In genomic region chr6:110518281-110518623, GRCh38 we compare ENCODE assay signal across 10 cellular contexts. TPM values are rescaled to one million over a fixed set of nuclear protein-coding genes. Genes with fewer than 3 reads are reported as not detected.
A peak's percentile ranks its signal among the peaks of the same experiment; 100 is the strongest.
DNase-seq lines count a peak whose midpoint lies in the region; ATAC-seq and TF ChIP-seq lines count a peak whose summit lies in the region.
"Had no signal": no experiment of that assay in that cellular context is flagged by ENCODE, and none has a peak within 500 bp of the region (broad histone marks: within the 10 kb centered on the region; RNA-seq: fewer than 3 reads in every experiment).

No MANE protein-coding gene starts in this region.

- H3K4me1 ChIP-seq in GM23338 (ENCODE audit: insufficient read depth) (peaks cover 9% of the 10 kb centered on the region; the same call in 1 of the 2 replicates), hepatocyte (ENCODE audit: insufficient read depth) (peaks cover 13% of the 10 kb centered on the region)

- no peaks in the 10 kb centered on the region for H3K36me3 ChIP-seq in GM23338 (ENCODE audit: insufficient read depth)
- no peaks in the 10 kb centered on the region for H3K36me3 ChIP-seq in hepatocyte (replicated peaks; ENCODE audit: insufficient read depth, low read depth)
- H3K36me3 ChIP-seq: ovary had no signal

- peak; percentile 48 for DNase-seq in AG08395 (ENCODE audit: low spot score)
- peak; percentile 69 for DNase-seq in GM23338 (ENCODE audit: low spot score)
- peak; percentile 11 for DNase-seq in SKM-1 treated with dmso at 0.1 percent for 144 hours (lab: John Stamatoyannopoulos, UW; ENCODE audit: unreplicated experiment)
- no peak for DNase-seq in hepatocyte (ENCODE audit: low spot score)
- no peak for DNase-seq in NK-92 treated with Interleukin-12 subunit alpha and Interleukin-12 subunit beta, amount 100 ng/mL, for 24 hours (lab: John Stamatoyannopoulos, UW)
- no peak for DNase-seq in activated CD4-positive, alpha-beta T cell treated with anti-CD3 and anti-CD28 coated beads for 1 hour
- DNase-seq: ovary, T-helper 2 cell had no signal

- H3K4me3 ChIP-seq in GM23338: no peak overlapping the region
- H3K4me3 ChIP-seq in hepatocyte: no peak overlapping the region
- H3K4me3 ChIP-seq: ovary had no signal

- H3K27me3 ChIP-seq in GM23338 (ENCODE audit: insufficient read depth): no peaks in the 10 kb centered on the region
- H3K27me3 ChIP-seq in hepatocyte: no peaks in the 10 kb centered on the region
- H3K27me3 ChIP-seq: ovary had no signal

- no peak overlapping the region for H3K27ac Mint-ChIP-seq in GM23338

- H3K9me2 ChIP-seq in GM23338 (ENCODE audit: insufficient read depth): no peaks in the 10 kb centered on the region
- H3K9me2 ChIP-seq in hepatocyte (replicated peaks; ENCODE audit: insufficient read depth): no peaks in the 10 kb centered on the region

- 3% methylated on average over 1 of the region's 1 CpG for WGBS in hepatocyte (ENCODE audit: low lambda C conversion rate, missing lambda C conversion rate)

- peak; percentile 83 for ATAC-seq in GM23338
- no peak for ATAC-seq in GM21723 (IDR thresholded peaks at IDR 0.05; ENCODE audit: unreplicated experiment)
- no peak for ATAC-seq in HG02938 (IDR thresholded peaks at IDR 0.05; ENCODE audit: unreplicated experiment)

- TF ChIP-seq CTCF in GM23338 (conservative IDR thresholded peaks at IDR 0.05; ENCODE audit: low read depth in 2 of 2) (peak; percentile 49 to 60), hepatocyte (IDR thresholded peaks at IDR 0.05; ENCODE audit: poor library complexity) (peak; percentile 32)

- no peak overlapping the region for H3K4me3 Mint-ChIP-seq in GM23338

- no peaks in the 10 kb centered on the region for H3K79me2 ChIP-seq in GM23338 (replicated peaks; ENCODE audit: insufficient read depth)
- no peaks in the 10 kb centered on the region for H3K79me2 ChIP-seq in hepatocyte

- H2AFZ ChIP-seq in GM23338: 0 out of 2 replicates have a peak overlapping the region, but pooled peaks have one; percentile 3
- H2AFZ ChIP-seq in hepatocyte: no peak overlapping the region

- H3K27me3 Mint-ChIP-seq in GM23338 (ENCODE audit: insufficient read depth, low read depth, poor library complexity): no peaks in the 10 kb centered on the region

- H3K4me2 ChIP-seq in GM23338: no peak overlapping the region
- H3K4me2 ChIP-seq in hepatocyte: no peak overlapping the region

- no peaks in the 10 kb centered on the region for H3F3A ChIP-seq in GM23338 (replicated peaks; ENCODE audit: low read depth)

- no peaks in the 10 kb centered on the region for H3K9me3 Mint-ChIP-seq in GM23338

- H4K20me1 ChIP-seq in GM23338 (replicated peaks; ENCODE audit: insufficient read depth): no peaks in the 10 kb centered on the region
- no peaks in the 10 kb centered on the region for H4K20me1 ChIP-seq in hepatocyte (ENCODE audit: insufficient read depth, poor library complexity, severe bottlenecking)

- no peaks in the 10 kb centered on the region for H3K9me3 ChIP-seq in hepatocyte (ENCODE audit: low read depth)
- H3K9me3 ChIP-seq: ovary had no signal

- no peaks in the 10 kb centered on the region for H3K36me3 Mint-ChIP-seq in GM23338 (ENCODE audit: low read depth)

- peaks cover 25% of the 10 kb centered on the region for H3K4me1 Mint-ChIP-seq in GM23338

- H3K27ac ChIP-seq in GM23338 (ENCODE audit: low read depth) (no peak overlapping the region), hepatocyte (no peak overlapping the region)
- H3K27ac ChIP-seq: ovary had no signal

TF ChIP-seq in GM23338, 12 proteins besides CTCF, POLR2A, EP300 and RAD21:
- TF ChIP-seq CREB1 (CRISPR knock-in tag; IDR thresholded peaks at IDR 0.05; ENCODE audit: low read depth) (no peak), JUNB (IDR thresholded peaks at IDR 0.05; ENCODE audit: unreplicated experiment) (no peak), ETS1 (IDR thresholded peaks at IDR 0.05) (no peak), EZH2 (IDR thresholded peaks at IDR 0.05; ENCODE audit: low read depth, unreplicated experiment) (no peak), ZNF462 (CRISPR knock-in tag; IDR thresholded peaks at IDR 0.05) (no peak), POLR2AphosphoS5 (IDR thresholded peaks at IDR 0.05; ENCODE audit: low read depth) (no peak)
TF ChIP-seq in GM23338: peak in this region for 0.

RNA-seq across cellular contexts. Expression of gene SLC22A16, which starts 41.8 kb away (rescaled TPM):
- 0.42 TPM in 1 of 2 replicates, not detected in the other for total RNA-seq in GM23338 (2014; rRNA removed; shearing (Covaris generic))
- polyA plus RNA-seq in GM23338 (2016; fragmentation: Nextera tagmentation; extraction: Ambion mirVana): 0.24 and 0.37 TPM in 2 replicates
- not detected in 2 replicates for total RNA-seq in hepatocyte
- polyA plus RNA-seq in hepatocyte: not detected in 2 replicates

Comparison
In these comparisons a context has a peak if more than half of its experiments do, and no peak if none do; other contexts are left out.
1. DNase-seq: peak in AG08395 (single experiment), GM23338 (single experiment) and SKM-1 treated with dmso at 0.1 percent for 144 hours (single experiment); none in hepatocyte (single experiment), NK-92 treated with Interleukin-12 subunit alpha and Interleukin-12 subunit beta, amount 100 ng/mL, for 24 hours (single experiment) and activated CD4-positive, alpha-beta T cell treated with anti-CD3 and anti-CD28 coated beads for 1 hour (single experiment).